ENCODE assay signal across 11 cellular contexts in the genomic region with DNA sequence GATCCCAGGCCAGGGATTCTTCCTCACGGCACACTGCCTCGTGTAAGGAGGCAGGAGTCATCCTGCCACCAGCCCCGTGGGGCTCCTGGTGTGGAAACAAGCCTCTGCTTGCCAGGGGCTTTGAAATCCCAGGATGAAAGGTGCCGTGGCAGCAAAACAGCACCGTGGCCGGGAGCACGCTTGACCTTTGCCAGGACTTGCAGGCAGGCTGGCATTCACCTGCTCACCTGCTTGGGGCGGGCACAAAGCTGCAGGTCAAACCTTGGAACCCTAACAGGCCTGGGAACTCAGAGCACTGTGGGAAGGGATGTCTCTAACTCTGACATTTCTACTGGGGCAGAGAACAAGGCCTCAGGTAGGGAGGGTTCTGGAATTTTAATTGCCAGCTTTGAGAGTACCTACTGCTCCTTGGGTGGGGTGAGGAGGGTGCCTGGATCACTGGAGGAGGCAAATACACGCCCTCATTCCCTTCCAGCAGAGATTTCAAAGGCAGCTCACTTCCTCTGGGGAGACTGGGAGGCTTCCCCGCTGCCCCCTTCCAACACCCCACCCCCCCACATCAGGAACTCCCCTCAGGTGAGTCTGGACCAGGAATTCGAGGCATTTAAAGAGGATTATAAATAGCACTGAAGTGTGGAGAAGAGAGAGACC. TPM values are rescaled to one million over a fixed set of nuclear protein-coding genes. Genes with fewer than 3 reads are reported as not detected.
DNase-seq lines count a peak whose midpoint lies in the region; ATAC-seq and TF ChIP-seq lines count a peak whose summit lies in the region.
"Had no signal": no experiment of that assay in that cellular context is flagged by ENCODE, and none has a peak within 500 bp of the region (broad histone marks: within the 10 kb centered on the region; RNA-seq: fewer than 3 reads in every experiment).

No MANE protein-coding gene starts in this region.

- no peak overlapping the region for H3K27ac Mint-ChIP-seq in neural progenitor cell
- H3K27ac Mint-ChIP-seq: memory B cell had no signal

- DNase-seq in AG09309 (ENCODE audit: low read depth), result no peak
- peak; percentile 74 for DNase-seq in NCI-H226
- DNase-seq in neural progenitor cell (ENCODE audit: low spot score), result no peak
- DNase-seq in stimulated activated CD4-positive, alpha-beta T cell treated with anti-CD3 and anti-CD28 coated beads, Interleukin-15, amount 100 ng/mL, for 24 hours, result no peak
- DNase-seq in SKM-1 treated with dmso at 0.1 percent for 144 hours (lab: John Stamatoyannopoulos, UW; ENCODE audit: unreplicated experiment), result no peak
- DNase-seq: activated T-cell treated with anti-CD3 and anti-CD28 coated beads, Interleukin-2, amount 50 U/mL, for 4 hours; NCI-H524 treated with DMSO at 0.1 percent for 48 hours had no signal

- peaks cover 29% of the 10 kb centered on the region for H3K79me2 ChIP-seq in neural progenitor cell (ENCODE audit: low read depth)

- H3K9ac ChIP-seq in neural progenitor cell, result no peak overlapping the region

- H3K36me3 ChIP-seq in neural progenitor cell, result no peaks in the 10 kb centered on the region

- peaks cover 7% of the 10 kb centered on the region for H3K27me3 ChIP-seq in neural progenitor cell

- peaks cover 26% of the 10 kb centered on the region for H3K4me1 ChIP-seq in neural progenitor cell

- peaks cover 18% of the 10 kb centered on the region for H4K20me1 ChIP-seq in neural progenitor cell (ENCODE audit: low read depth)

- peaks cover 10% of the 10 kb centered on the region for H3F3A ChIP-seq in neural progenitor cell (ENCODE audit: low read depth)

- H3K9me3 ChIP-seq in neural progenitor cell (ENCODE audit: low read depth), result no peaks in the 10 kb centered on the region

- H3K27me3 Mint-ChIP-seq in neural progenitor cell (ENCODE audit: insufficient read depth, low read depth), result peaks cover 7% of the 10 kb centered on the region

- H3K4me1 Mint-ChIP-seq in neural progenitor cell, result peaks cover 42% of the 10 kb centered on the region

- H3K4me3 ChIP-seq in AG09309 (ENCODE audit: control insufficient read depth, low read depth, low read length) (peak overlapping the region; percentile 71), neural progenitor cell (peak overlapping the region; percentile 65)

- ATAC-seq in esophagus mucosa, result peak; percentile 10
- ATAC-seq in GM18870 (IDR thresholded peaks at IDR 0.05; ENCODE audit: unreplicated experiment), result no peak
- no peak for ATAC-seq in HG03097 (IDR thresholded peaks at IDR 0.05; ENCODE audit: low FRiP score, unreplicated experiment)
- ATAC-seq: activated T-cell treated with anti-CD3 and anti-CD28 coated beads, Interleukin-2, amount 50 U/mL, for 4 hours had no signal

- peaks cover 4% of the 10 kb centered on the region for H3K36me3 Mint-ChIP-seq in neural progenitor cell
- H3K36me3 Mint-ChIP-seq: memory B cell had no signal

- no peak for TF ChIP-seq CTCF in AG09309 (IDR thresholded peaks at IDR 0.05; ENCODE audit: control insufficient read depth, insufficient read depth, low read depth, low read length, missing control alignments)
- TF ChIP-seq CTCF in neural progenitor cell (IDR thresholded peaks at IDR 0.05), result no peak

- no peak overlapping the region for H3K27ac ChIP-seq in neural progenitor cell

- no peaks in the 10 kb centered on the region for H3K9me3 Mint-ChIP-seq in neural progenitor cell
- H3K9me3 Mint-ChIP-seq: activated T-cell treated with anti-CD3 and anti-CD28 coated beads, Interleukin-2, amount 50 U/mL, for 4 hours; memory B cell had no signal

- no peak overlapping the region for H3K4me3 Mint-ChIP-seq in neural progenitor cell

- peak overlapping the region; percentile 94 for H3K4me2 ChIP-seq in neural progenitor cell

- no peak overlapping the region for H2AFZ ChIP-seq in neural progenitor cell (replicated peaks)

RNA-seq across cellular contexts. Expression of gene STXBP1, which starts 45.6 kb away (rescaled TPM):
- 10.1 TPM for total RNA-seq in esophagus mucosa
- 12.0 and 23.1 TPM in 2 replicates for total RNA-seq in neural progenitor cell (ENCODE audit: low replicate concordance)
